22 cellular contexts compared by ENCODE assay signal in the genomic region with DNA sequence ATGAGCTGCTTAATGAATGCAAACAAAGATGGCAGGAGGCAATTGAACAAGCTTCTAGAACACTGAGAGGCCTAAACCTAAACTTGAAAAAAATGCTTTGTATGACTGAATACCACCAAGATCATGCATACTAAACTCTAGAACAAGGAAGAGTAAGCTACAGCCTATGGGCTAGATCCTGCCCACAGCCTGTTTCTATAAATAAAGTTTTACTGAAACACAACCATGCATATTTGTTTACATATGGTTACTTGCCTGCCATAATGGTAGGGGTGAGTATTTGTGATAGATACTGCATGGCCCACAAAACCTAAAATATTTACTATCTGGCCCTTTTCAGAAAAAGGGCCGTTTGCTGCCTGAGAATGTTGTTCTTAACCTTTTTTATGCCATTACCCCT.
"Had no signal": no experiment of that assay in that cellular context is flagged by ENCODE, and none has a peak within 500 bp of the region (broad histone marks: within the 10 kb centered on the region; RNA-seq: fewer than 3 reads in every experiment).

No MANE protein-coding gene starts in this region.

- H3K4me1 Mint-ChIP-seq: T-cell had no signal

- H3K27ac ChIP-seq: RWPE1 had no signal

- H3K27ac Mint-ChIP-seq: T-cell; T-helper 1 cell treated with Interleukin-12 subunit alpha and Interleukin-12 subunit beta and Interleukin-4 antibody, amounts not matched to agents 30 μg/mL and 1 μg/mL, for 36 hours had no signal

- H3K9me3 ChIP-seq: SK-N-SH had no signal

- ATAC-seq: Panc1, T-cell had no signal

- H3K27me3 Mint-ChIP-seq: IgD-negative memory B cell, T-cell had no signal

- H3K4me3 Mint-ChIP-seq: IgD-negative memory B cell; T-cell; T-helper 1 cell treated with Interleukin-12 subunit alpha and Interleukin-12 subunit beta and Interleukin-4 antibody, amounts not matched to agents 30 μg/mL and 1 μg/mL, for 36 hours had no signal

- DNase-seq: KBM-7; MV-4-11; NCI-H1048; NCI-H1105; NCI-H1417 treated with DMSO at 0.1 percent for 48 hours; NCI-H146; NCI-H1694 treated with DMSO at 0.1 percent for 48 hours; NCI-H1930; NCI-H2171 treated with DMSO at 0.1 percent for 48 hours; NCI-H345; NCI-H446 treated with DMSO at 0.1 percent for 48 hours; NCI-H524 treated with DMSO at 0.1 percent for 48 hours; NCI-H774; NK-92 treated with Interleukin-12 subunit alpha and Interleukin-12 subunit beta, amount 100 ng/mL, for 24 hours; SHP77; SK-N-SH; SW 1271; T-cell had no signal
